ENCODE assay signal across 23 cellular contexts in genomic region chr15:36996538-36997181, GRCh38.
A peak's percentile ranks its signal among the peaks of the same experiment; 100 is the strongest.
DNase-seq lines count a peak whose midpoint lies in the region; ATAC-seq, FAIRE-seq and TF ChIP-seq lines count a peak whose summit lies in the region.
"Had no signal": no experiment of that assay in that cellular context is flagged by ENCODE, and none has a peak within 500 bp of the region (broad histone marks: within the 10 kb centered on the region; RNA-seq: fewer than 3 reads in every experiment).

No MANE protein-coding gene starts in this region.

- POLR2A ChIA-PET in HepG2 (lab: Yijun Ruan, JAX) = no interaction called here

- no peak for TF ChIP-seq POLR2A in HepG2 (IDR thresholded peaks at IDR 0.05; ENCODE audit: insufficient read depth in 1 of 2, low read depth in 2 of 2, low read length in 2 of 2)

- DNase-seq in HepG2 (ENCODE audit: low spot score) = no peak
- DNase-seq in left cardiac atrium = no peak
- DNase-seq in mucosa of gallbladder (ENCODE audit: low spot score) = no peak
- DNase-seq in ecto neural progenitor cell (ENCODE audit: low spot score) = no peak
- DNase-seq in GM20000 (ENCODE audit: low spot score) = no peak
- DNase-seq: Calu3; CD8-positive, alpha-beta memory T cell; DMS153; GDM1; NCI-H1092 treated with DMSO at 0.1 percent for 48 hours; NCI-H1436 treated with DMSO at 0.1 percent for 48 hours; NCI-H1930; NCI-H226; NCI-H510A treated with DMSO at 0.1 percent for 48 hours; NCI-H774; NK-92 treated with Interleukin-12 subunit alpha and Interleukin-12 subunit beta, amount 100 ng/mL, for 24 hours had no signal

- ATAC-seq in HepG2 = no peak
- peak; percentile 22 to 27 for ATAC-seq in left cardiac atrium
- ATAC-seq in GM18870 (IDR thresholded peaks at IDR 0.05; ENCODE audit: unreplicated experiment) = no peak

- intact Hi-C loops in HepG2 (cut with micrococcal nuclease; ENCODE audit: unreplicated experiment) = no loop called here
- intact Hi-C loops in left cardiac atrium (cut with DNase I) = no loop called here

- H2AFZ ChIP-seq in HepG2 (ENCODE audit: low read length) = no peak overlapping the region

- in situ Hi-C loops in HepG2 (cut with HindIII; ENCODE audit: extremely low pct_ligation_motif_present, low pct_unique_long_range_greater_than_20kb) = no loop called here

- H3K4me1 ChIP-seq in liver (ENCODE audit: control insufficient read depth in 4 of 4, insufficient read depth in 4 of 4, low read length in 3 of 4) (no peaks in the 10 kb centered on the region), HepG2 (ENCODE audit: insufficient read depth, low read length) (no peaks in the 10 kb centered on the region), muscle layer of colon (ENCODE audit: insufficient read depth, low read length) (peaks cover 31% of the 10 kb centered on the region)

- no peaks in the 10 kb centered on the region for H4K20me1 ChIP-seq in HepG2 (ENCODE audit: insufficient read depth, low read length)

- H3K79me2 ChIP-seq in HepG2 (ENCODE audit: insufficient read depth, low read length) = no peaks in the 10 kb centered on the region

- no peaks in the 10 kb centered on the region for H3K27me3 ChIP-seq in liver (ENCODE audit: control insufficient read depth in 4 of 4, insufficient read depth in 4 of 4, low read length in 3 of 4)
- H3K27me3 ChIP-seq in HepG2 (ENCODE audit: control insufficient read depth in 1 of 2, insufficient read depth in 2 of 2, low read length in 2 of 2) = no peaks in the 10 kb centered on the region
- H3K27me3 ChIP-seq in muscle layer of colon (ENCODE audit: control insufficient read depth in 1 of 2, insufficient read depth in 2 of 2, low read length in 2 of 2) = no peaks in the 10 kb centered on the region

- CTCF ChIA-PET in HepG2 (lab: Yijun Ruan, JAX; ENCODE audit: low intra/inter-chr PET ratio, low total read pairs) = no interaction called here

- H3K9me3 ChIP-seq in liver (ENCODE audit: control insufficient read depth in 4 of 4, low read length in 3 of 4) (no peaks in the 10 kb centered on the region), HepG2 (ENCODE audit: low read length) (no peaks in the 10 kb centered on the region), muscle layer of colon (ENCODE audit: low read length) (no peaks in the 10 kb centered on the region)

- TF ChIP-seq CTCF in liver (IDR thresholded peaks at IDR 0.05; ENCODE audit: low read depth, low read length, missing input control) (no peak), HepG2 (CRISPR knock-in tag; IDR thresholded peaks at IDR 0.05) (no peak), GM20000 (IDR thresholded peaks at IDR 0.05; ENCODE audit: extremely low read depth, missing control alignments) (no peak)

- TF ChIP-seq RAD21 in liver (IDR thresholded peaks at IDR 0.05) (peak in 1 of 2 donors; percentile 11), HepG2 (CRISPR knock-in tag; IDR thresholded peaks at IDR 0.05) (no peak)

- H3K36me3 ChIP-seq in liver (ENCODE audit: control insufficient read depth in 4 of 4, insufficient read depth in 3 of 4, low read depth in 1 of 4, low read length in 3 of 4) (no peaks in the 10 kb centered on the region), HepG2 (replicated peaks in 1 of 2; ENCODE audit: control insufficient read depth in 1 of 2, insufficient read depth in 2 of 2, low read length in 2 of 2) (no peaks in the 10 kb centered on the region), muscle layer of colon (ENCODE audit: insufficient read depth, low read length) (no peaks in the 10 kb centered on the region)

- H3K27ac ChIP-seq in liver (ENCODE audit: low read depth in 1 of 2, low read length in 2 of 2) = no peak overlapping the region
- no peak overlapping the region for H3K27ac ChIP-seq in HepG2 (ENCODE audit: extremely low read length, insufficient read depth, low read length)
- peak overlapping the region; percentile 29 for H3K27ac ChIP-seq in muscle layer of colon (ENCODE audit: low read depth, low read length)
- H3K27ac ChIP-seq: C4-2B, RWPE1 had no signal

- no peak overlapping the region for H3K4me2 ChIP-seq in HepG2 (ENCODE audit: low read depth, low read length)

- BruUV-seq in HepG2 (replicated peaks; lab: Mats Ljungman, UMichigan) = no TSS peak

- 84% methylated on average over 4 of the region's 4 CpGs for WGBS in liver
- WGBS in HepG2 (ENCODE audit: low lambda C conversion rate) = 83% methylated on average over 4 of the region's 4 CpGs

- TF ChIP-seq EP300 in HepG2 (IDR thresholded peaks at IDR 0.05; ENCODE audit: low read depth in 2 of 2, low read length in 2 of 2) = no peak
- TF ChIP-seq EP300 in HepG2 (CRISPR knock-in tag; IDR thresholded peaks at IDR 0.05; ENCODE audit: borderline replicate concordance) = no peak

- H3K9ac ChIP-seq in liver (ENCODE audit: low read depth in 1 of 2, low read length in 2 of 2) (no peak overlapping the region), HepG2 (ENCODE audit: insufficient read depth, low read depth, low read length) (no peak overlapping the region), muscle layer of colon (ENCODE audit: low read length) (no peak overlapping the region)

- H3K4me3 ChIP-seq in liver (ENCODE audit: low read depth in 1 of 3, low read length in 3 of 3) (no peak overlapping the region), HepG2 (replicated peaks in 1 of 3; ENCODE audit: insufficient read depth in 1 of 3, low read depth in 2 of 3, low read length in 3 of 3) (no peak overlapping the region), muscle layer of colon (ENCODE audit: low read depth in 1 of 2, low read length in 2 of 2) (no peak overlapping the region)

- no peak for FAIRE-seq in HepG2 (lab: Jason Lieb, UNC)
- FAIRE-seq: GM18507, GM19239 had no signal

TF ChIP-seq in liver, 16 proteins besides CTCF, POLR2A, EP300 and RAD21:
- TF ChIP-seq HNF4A (conservative IDR thresholded peaks at IDR 0.05) (no peak), ZBTB33 (IDR thresholded peaks at IDR 0.05) (no peak), RXRA (IDR thresholded peaks at IDR 0.05) (peak in 1 of 2 donors; percentile 9), NR2F2 (IDR thresholded peaks at IDR 0.05) (peak; percentile 90)

TF ChIP-seq in HepG2, 621 proteins besides CTCF, POLR2A, EP300 and RAD21:
- TF ChIP-seq ZNF562 (CRISPR knock-in tag; IDR thresholded peaks at IDR 0.05; ENCODE audit: borderline replicate concordance) = no peak
- no peak for TF ChIP-seq ZNF891 (CRISPR knock-in tag; IDR thresholded peaks at IDR 0.05)
- no peak for TF ChIP-seq ZNF101 (CRISPR knock-in tag; IDR thresholded peaks at IDR 0.05; ENCODE audit: borderline replicate concordance, low read depth)
- TF ChIP-seq ZSCAN21 (CRISPR knock-in tag; IDR thresholded peaks at IDR 0.05; ENCODE audit: borderline replicate concordance) = no peak
- TF ChIP-seq ZFP36L2 (CRISPR knock-in tag; IDR thresholded peaks at IDR 0.05) = no peak

Comparison
In these comparisons a context has a peak if more than half of its experiments do, and no peak if none do; other contexts are left out.
1. ATAC-seq: peak in left cardiac atrium (2 of 2); none in HepG2 (single experiment) and GM18870 (single experiment).